17 cellular contexts compared by ENCODE assay signal in the genomic region with DNA sequence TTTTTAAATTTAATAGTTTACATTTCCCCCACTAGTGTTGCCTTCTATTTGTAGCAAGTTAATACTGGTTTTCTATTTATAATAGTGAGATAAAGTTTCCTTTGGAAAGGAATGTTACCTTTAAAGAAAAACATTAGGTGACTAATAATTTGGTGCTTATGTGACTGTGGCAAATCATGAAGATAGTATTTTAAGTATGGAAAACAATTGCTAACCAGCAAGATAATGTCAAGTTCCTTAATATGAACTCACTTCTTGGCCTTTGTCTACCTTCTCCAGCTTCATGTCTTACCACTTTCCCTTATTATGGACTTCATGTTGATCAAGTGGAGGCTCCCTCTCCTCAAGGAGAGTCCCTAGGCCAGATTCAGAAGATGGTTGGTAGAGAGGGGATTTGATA. TPM values are rescaled to one million over a fixed set of nuclear protein-coding genes. Genes with fewer than 3 reads are reported as not detected.
DNase-seq lines count a peak whose midpoint lies in the region; ATAC-seq and TF ChIP-seq lines count a peak whose summit lies in the region.
"Had no signal": no experiment of that assay in that cellular context is flagged by ENCODE, and none has a peak within 500 bp of the region (broad histone marks: within the 10 kb centered on the region; RNA-seq: fewer than 3 reads in every experiment).

No MANE protein-coding gene starts in this region.

- H3K56ac ChIP-seq in IMR-90 (ENCODE audit: extremely low read depth, insufficient read depth, low read length): no peak overlapping the region

- no peaks in the 10 kb centered on the region for H3F3A ChIP-seq in MM.1S (ENCODE audit: insufficient read depth, low read length)

- peak overlapping the region; percentile 54; the same call in 1 of the 2 replicates for H2BK120ac ChIP-seq in IMR-90 (ENCODE audit: low read depth, low read length)

- 0 out of 2 replicates have a peak overlapping the region, but pooled peaks have one; percentile 86 for H2AK5ac ChIP-seq in IMR-90 (ENCODE audit: low read depth, low read length)

- H4K20me1 ChIP-seq in IMR-90 (ENCODE audit: insufficient read depth, low read length) (peaks cover 80% of the 10 kb centered on the region), MM.1S (ENCODE audit: insufficient read depth, low read length) (peaks cover 18% of the 10 kb centered on the region)

- POLR2A ChIA-PET in IMR-90 (lab: Charles Lee; ENCODE audit: unreplicated experiment): no interaction called here

- H3K4me2 ChIP-seq in IMR-90 (ENCODE audit: low read depth, low read length) (peak overlapping the region; percentile 73; the same call in 1 of the 2 replicates), MM.1S (ENCODE audit: low read depth, low read length) (no peak overlapping the region)
- H3K4me2 ChIP-seq: GM23338 had no signal

- intact Hi-C loops in IMR-90 (cut with micrococcal nuclease): no loop called here

- H3K9ac ChIP-seq in IMR-90 (ENCODE audit: low read depth, low read length) (no peak overlapping the region), MM.1S (ENCODE audit: low read length) (no peak overlapping the region)

- H3K4me1 ChIP-seq in IMR-90 (ENCODE audit: control insufficient read depth, insufficient read depth, low read length) (peaks cover 14% of the 10 kb centered on the region), MM.1S (ENCODE audit: low read length) (no peaks in the 10 kb centered on the region)
- H3K4me1 ChIP-seq: BE2C had no signal

- H4K8ac ChIP-seq in IMR-90 (ENCODE audit: low read depth in 2 of 2, low read length in 2 of 2): peak overlapping the region; percentile 4 to 49; a peak in 1 of 4 replicates

- TF ChIP-seq CTCF in IMR-90 (conservative IDR thresholded peaks at IDR 0.05; ENCODE audit: low read depth, low read length) (no peak), MM.1S (IDR thresholded peaks at IDR 0.05; ENCODE audit: low read length) (no peak)

- peak overlapping the region; percentile 87 for H2BK5ac ChIP-seq in IMR-90 (ENCODE audit: low read depth, low read length, poor library complexity, severe bottlenecking)

- peaks cover 11% of the 10 kb centered on the region for H3K9me1 ChIP-seq in IMR-90 (ENCODE audit: insufficient read depth, low read length)

- CTCF ChIA-PET in IMR-90 (lab: Yijun Ruan, JAX): no interaction called here

- H3K14ac ChIP-seq in IMR-90 (replicated peaks; ENCODE audit: low read depth, low read length): peak overlapping the region; percentile 35

- H3K9me3 ChIP-seq in IMR-90 (ENCODE audit: control insufficient read depth, insufficient read depth, low read length) (no peaks in the 10 kb centered on the region), MM.1S (replicated peaks; ENCODE audit: insufficient read depth, low read length) (no peaks in the 10 kb centered on the region)
- H3K9me3 ChIP-seq: BE2C had no signal

- dilution Hi-C loops in IMR-90 (cut with HindIII; ENCODE audit: low sequenced_read_pairs, unreplicated experiment): no loop called here

- H3K4me3 ChIP-seq in IMR-90 (ENCODE audit: insufficient read depth, low read depth, low read length): no peak overlapping the region
- no peak overlapping the region for H3K4me3 ChIP-seq in MM.1S (ENCODE audit: low read length)
- H3K4me3 ChIP-seq: GM23338 had no signal

- ATAC-seq in IMR-90 (ENCODE audit: low read depth) (peak; percentile 31), GM18867 (IDR thresholded peaks at IDR 0.05; ENCODE audit: unreplicated experiment) (no peak)
- ATAC-seq: GM23338, HepG2 had no signal

- no peak overlapping the region for H2AK9ac ChIP-seq in IMR-90 (replicated peaks; ENCODE audit: low read depth, low read length, poor library complexity)

- peaks cover 29 to 60% of the 10 kb centered on the region in 2 experiments for H3K79me1 ChIP-seq in IMR-90 (ENCODE audit: low read depth in 1 of 2, low read length in 2 of 2)

- H3K36me3 ChIP-seq in IMR-90 (ENCODE audit: control insufficient read depth, insufficient read depth, low read length) (no peaks in the 10 kb centered on the region), MM.1S (replicated peaks; ENCODE audit: insufficient read depth, low read length) (no peaks in the 10 kb centered on the region)
- H3K36me3 ChIP-seq: BE2C had no signal

- TF ChIP-seq POLR2A in IMR-90 (IDR thresholded peaks at IDR 0.05; ENCODE audit: low read depth, low read length): no peak

- no peak for TF ChIP-seq RAD21 in IMR-90 (IDR thresholded peaks at IDR 0.05; ENCODE audit: low read length)

- H3K23ac ChIP-seq in IMR-90 (ENCODE audit: low read depth, low read length): 0 out of 2 replicates have a peak overlapping the region, but pooled peaks have one; percentile 6

- H4K91ac ChIP-seq in IMR-90 (ENCODE audit: insufficient read depth, low read depth, low read length): peak overlapping the region; percentile 30

- H2AFZ ChIP-seq in IMR-90 (replicated peaks; ENCODE audit: low read length, poor library complexity): no peak overlapping the region
- H2AFZ ChIP-seq in MM.1S (ENCODE audit: low read length): no peak overlapping the region
- H2AFZ ChIP-seq: GM23338 had no signal

- H3K27ac ChIP-seq in IMR-90 (ENCODE audit: insufficient read depth, low read length) (peak overlapping the region; percentile 35; the same call in 1 of the 2 replicates), MM.1S (ENCODE audit: low read length) (no peak overlapping the region), caudate nucleus (ENCODE audit: low read depth, low read length) (no peak overlapping the region)
- H3K27ac ChIP-seq: C4-2B had no signal

- peak overlapping the region; percentile 55; the same call in 1 of the 2 replicates for H2BK20ac ChIP-seq in IMR-90 (ENCODE audit: low read depth, low read length)

- peak overlapping the region; percentile 59; the same call in 1 of the 3 replicates for H2BK15ac ChIP-seq in IMR-90 (ENCODE audit: low read depth, low read length)

- H3K79me2 ChIP-seq in MM.1S (ENCODE audit: low read length): peaks cover 96% of the 10 kb centered on the region

- H4K5ac ChIP-seq in IMR-90 (ENCODE audit: low read depth, low read length): peak overlapping the region; percentile 18; the same call in 1 of the 2 replicates

- DNase-seq in EH (ENCODE audit: low read depth): peak; percentile 14
- DNase-seq in IMR-90: no peak
- DNase-seq in kidney tubule cell (ENCODE audit: low spot score): peak; percentile 28
- DNase-seq in renal cortical epithelial cell (ENCODE audit: low read depth): peak; percentile 28
- DNase-seq in MM.1S: no peak
- no peak for DNase-seq in SHP77 treated with DMSO at 0.1 percent for 48 hours (lab: John Stamatoyannopoulos, UW)
- DNase-seq in caudate nucleus (lab: John Stamatoyannopoulos, UW): no peak
- DNase-seq: BE2C; CD4-positive, alpha-beta memory T cell; DMS79; EL; GDM1; H7 had no signal

- in situ Hi-C loops in IMR-90 (cut with MboI; ENCODE audit: low sequenced_read_pairs): no loop called here

- peak overlapping the region; percentile 56; the same call in 1 of the 2 replicates for H3K4ac ChIP-seq in IMR-90 (ENCODE audit: low read depth, low read length)

- H3K27me3 ChIP-seq in IMR-90 (ENCODE audit: control insufficient read depth, insufficient read depth, low read length) (no peaks in the 10 kb centered on the region), MM.1S (replicated peaks; ENCODE audit: insufficient read depth, low read length) (no peaks in the 10 kb centered on the region)
- H3K27me3 ChIP-seq: BE2C had no signal

- H3K9me2 ChIP-seq in MM.1S (replicated peaks; ENCODE audit: insufficient read depth, low read length): no peaks in the 10 kb centered on the region

- no TSS peak for BruUV-seq in IMR-90 (replicated peaks; lab: Mats Ljungman, UMichigan)

- H3K18ac ChIP-seq in IMR-90 (ENCODE audit: low read depth, low read length): peak overlapping the region; percentile 65; the same call in 1 of the 2 replicates

TF ChIP-seq in IMR-90, 13 proteins besides CTCF, POLR2A, EP300 and RAD21 (continues in another document):
- no peak for TF ChIP-seq NFE2L2 (IDR thresholded peaks at IDR 0.05; ENCODE audit: low read depth, low read length)
- no peak for TF ChIP-seq MAFK (IDR thresholded peaks at IDR 0.05; ENCODE audit: low read depth, low read length)
- TF ChIP-seq USF2 (IDR thresholded peaks at IDR 0.05; ENCODE audit: low read depth, low read length): no peak
- no peak for TF ChIP-seq BHLHE40 (IDR thresholded peaks at IDR 0.05; ENCODE audit: low read depth, low read length)
- no peak for TF ChIP-seq RCOR1 (IDR thresholded peaks at IDR 0.05; ENCODE audit: insufficient replicate concordance, low read length)
- TF ChIP-seq MAZ (IDR thresholded peaks at IDR 0.05; ENCODE audit: borderline replicate concordance, low read depth, low read length): no peak
- TF ChIP-seq MXI1 (IDR thresholded peaks at IDR 0.05; ENCODE audit: borderline replicate concordance, low read depth, low read length): no peak
- TF ChIP-seq CHD1 (IDR thresholded peaks at IDR 0.05; ENCODE audit: low read depth, low read length): no peak
- no peak for TF ChIP-seq RFX5 (IDR thresholded peaks at IDR 0.05; ENCODE audit: low read depth, low read length)
- no peak for TF ChIP-seq SMC3 (IDR thresholded peaks at IDR 0.05; ENCODE audit: low read depth, low read length)
- TF ChIP-seq ELK1 (IDR thresholded peaks at IDR 0.05; ENCODE audit: borderline replicate concordance, low read depth, low read length): no peak

RNA-seq across cellular contexts. Expression of gene ARHGEF12, which starts 27.2 kb away (rescaled TPM):
- total RNA-seq in IMR-90 (2012; rRNA removed) (115 and 131 TPM in 2 replicates), renal cortical epithelial cell (72.9 and 224 TPM in 2 replicates)
- 20.0 and 25.5 TPM in 2 replicates for polyA plus RNA-seq in IMR-90 (2012; rRNA removed)
- 4.8 and 7.0 TPM in 2 replicates for polyA plus RNA-seq in IMR-90 (2012; cell fraction: cytosol; rRNA removed)
- polyA plus RNA-seq in IMR-90 (2012; cell fraction: nucleus; rRNA removed; ENCODE audit: low replicate concordance): 4.6 and 29.2 TPM in 2 replicates

RNA-seq across cellular contexts. Expression of gene TLCD5, which starts 38.3 kb away (rescaled TPM):
- total RNA-seq in IMR-90 (2012; rRNA removed): 11.5 and 11.7 TPM in 2 replicates
- 6.8 and 9.5 TPM in 2 replicates for polyA plus RNA-seq in IMR-90 (2012; rRNA removed)
- polyA plus RNA-seq in IMR-90 (2012; cell fraction: cytosol; rRNA removed): 3.3 and 6.1 TPM in 2 replicates
- polyA plus RNA-seq in IMR-90 (2012; cell fraction: nucleus; rRNA removed; ENCODE audit: low replicate concordance): 7.4 and 38.8 TPM in 2 replicates
- 3.8 and 19.0 TPM in 2 replicates for total RNA-seq in renal cortical epithelial cell

Comparison
In these comparisons a context has a peak if more than half of its experiments do, and no peak if none do; other contexts are left out.
1. DNase-seq: peak in EH (single experiment), kidney tubule cell (single experiment) and renal cortical epithelial cell (single experiment); none in IMR-90 (single experiment), MM.1S (single experiment), SHP77 treated with DMSO at 0.1 percent for 48 hours (single experiment) and caudate nucleus (0 of 61).